ENCODE assay signal across 11 cellular contexts in the genomic region with DNA sequence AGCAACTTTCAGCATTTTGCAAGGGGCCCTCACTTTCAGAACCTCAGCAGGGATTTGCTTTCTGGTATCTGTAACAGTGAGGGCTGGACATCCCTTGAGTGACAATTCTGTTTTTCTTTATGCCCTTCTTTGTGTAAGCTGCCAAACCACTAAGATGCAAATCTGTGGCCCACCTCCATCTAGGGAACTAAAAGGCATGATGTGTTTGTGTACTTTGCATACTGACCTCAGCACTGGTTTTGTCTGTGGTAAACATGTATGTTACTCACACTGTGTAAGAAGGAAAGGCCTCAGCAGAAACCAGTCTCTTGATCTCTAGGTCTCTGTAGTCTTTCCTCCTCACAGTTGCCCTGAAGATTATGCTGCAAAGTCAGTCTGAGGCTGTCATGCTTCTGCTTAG.
A peak's percentile ranks its signal among the peaks of the same experiment; 100 is the strongest.
DNase-seq lines count a peak whose midpoint lies in the region; ATAC-seq and TF ChIP-seq lines count a peak whose summit lies in the region.
"Had no signal": no experiment of that assay in that cellular context is flagged by ENCODE, and none has a peak within 500 bp of the region (broad histone marks: within the 10 kb centered on the region; RNA-seq: fewer than 3 reads in every experiment).

No MANE protein-coding gene starts in this region.

- H3K27me3 Mint-ChIP-seq in activated CD4-positive, alpha-beta memory T cell treated with anti-CD3 and anti-CD28 coated beads, Interleukin-2, amount 10 ng/mL, durations not matched to agents 7 days and 5 days: peaks cover 4% of the 10 kb centered on the region
- H3K27me3 Mint-ChIP-seq: dendritic cell treated with granulocyte-macrophage colony-stimulating factor and Interleukin-4, amounts not matched to agents 40 ng/mL and 50 ng/mL, for 4 days had no signal

- no peak overlapping the region for H3K27ac Mint-ChIP-seq in activated CD4-positive, alpha-beta memory T cell treated with anti-CD3 and anti-CD28 coated beads, Interleukin-2, amount 10 ng/mL, durations not matched to agents 7 days and 5 days
- H3K27ac Mint-ChIP-seq: dendritic cell treated with granulocyte-macrophage colony-stimulating factor and Interleukin-4, amounts not matched to agents 40 ng/mL and 50 ng/mL, for 4 days; GM23338 had no signal

- H3K4me1 Mint-ChIP-seq in activated CD4-positive, alpha-beta memory T cell treated with anti-CD3 and anti-CD28 coated beads, Interleukin-2, amount 10 ng/mL, durations not matched to agents 7 days and 5 days: no peaks in the 10 kb centered on the region
- H3K4me1 Mint-ChIP-seq: GM23338 had no signal

- CTCF ChIA-PET in activated CD4-positive, alpha-beta memory T cell treated with anti-CD3 and anti-CD28 coated beads, Interleukin-2, amount 10 ng/mL, durations not matched to agents 7 days and 5 days (lab: Charles Lee): no interaction called here

- no peak for TF ChIP-seq POLR2A in erythroblast (IDR thresholded peaks at IDR 0.05; ENCODE audit: low read length)

- ATAC-seq in GM18498 (IDR thresholded peaks at IDR 0.05; ENCODE audit: unreplicated experiment): peak; percentile 99
- ATAC-seq in GM21360 (IDR thresholded peaks at IDR 0.05; ENCODE audit: unreplicated experiment): peak; percentile 99
- ATAC-seq in HG03060 (IDR thresholded peaks at IDR 0.05; ENCODE audit: low read depth, unreplicated experiment): peak; percentile 100
- ATAC-seq: GM23338 had no signal

- peak; percentile 59 for DNase-seq in amniotic epithelial cell (ENCODE audit: low read depth)
- DNase-seq in erythroblast (lab: John Stamatoyannopoulos, UW): no peak
- DNase-seq in NOMO-1 treated with DMSO at 0.1 percent for 48 hours (lab: John Stamatoyannopoulos, UW; ENCODE audit: unreplicated experiment): no peak
- DNase-seq in COLO829 (ENCODE audit: low spot score): no peak
- no peak for DNase-seq in activated CD4-positive, alpha-beta memory T cell treated with anti-CD3 and anti-CD28 coated beads, Interleukin-2, amount 10 ng/mL, durations not matched to agents 7 days and 5 days
- DNase-seq: NCI-H1048 had no signal

- POLR2A ChIA-PET in activated CD4-positive, alpha-beta memory T cell treated with anti-CD3 and anti-CD28 coated beads, Interleukin-2, amount 10 ng/mL, durations not matched to agents 7 days and 5 days (lab: Charles Lee): no interaction called here

- H3K4me3 Mint-ChIP-seq in activated CD4-positive, alpha-beta memory T cell treated with anti-CD3 and anti-CD28 coated beads, Interleukin-2, amount 10 ng/mL, durations not matched to agents 7 days and 5 days: no peak overlapping the region
- H3K4me3 Mint-ChIP-seq: dendritic cell treated with granulocyte-macrophage colony-stimulating factor and Interleukin-4, amounts not matched to agents 40 ng/mL and 50 ng/mL, for 4 days; GM23338 had no signal

- H3K36me3 Mint-ChIP-seq in activated CD4-positive, alpha-beta memory T cell treated with anti-CD3 and anti-CD28 coated beads, Interleukin-2, amount 10 ng/mL, durations not matched to agents 7 days and 5 days (ENCODE audit: low read depth): no peaks in the 10 kb centered on the region

- peaks cover 4% of the 10 kb centered on the region for H3K9me3 Mint-ChIP-seq in activated CD4-positive, alpha-beta memory T cell treated with anti-CD3 and anti-CD28 coated beads, Interleukin-2, amount 10 ng/mL, durations not matched to agents 7 days and 5 days
